In genomic region chr4:157978680-157979361, GRCh38 we compare ENCODE assay signal across 8 cellular contexts.
DNase-seq lines count a peak whose midpoint lies in the region; ATAC-seq and FAIRE-seq lines count a peak whose summit lies in the region.

No MANE protein-coding gene starts in this region.

- FAIRE-seq in frontal cortex (lab: Jason Lieb, UNC): peak; percentile 79

- ATAC-seq in GM19395 (IDR thresholded peaks at IDR 0.05; ENCODE audit: unreplicated experiment): peak; percentile 95
- peak; percentile 89 for ATAC-seq in HG03460 (IDR thresholded peaks at IDR 0.05; ENCODE audit: unreplicated experiment)

- DNase-seq in D341Med (ENCODE audit: low spot score) (peak; percentile 73), NCI-H524 treated with DMSO at 0.1 percent for 48 hours (lab: John Stamatoyannopoulos, UW) (peak; percentile 18), frontal cortex (ENCODE audit: low spot score in 2 of 2) (peak; percentile 24 to 45), occipital lobe (lab: John Stamatoyannopoulos, UW) (peak; percentile 47), T-helper 9 cell (no peak)
- DNase-seq in activated T-cell treated with anti-CD3 and anti-CD28 coated beads, Interleukin-2, amount 50 U/mL, for 48 hours: peak; percentile 21 to 26
